In genomic region chr11:120912504-120912903, GRCh38 we compare ENCODE assay signal across 8 cellular contexts.
DNase-seq lines count a peak whose midpoint lies in the region; ATAC-seq and TF ChIP-seq lines count a peak whose summit lies in the region.

No MANE protein-coding gene starts in this region.

- H3K9me3 Mint-ChIP-seq in CD4-positive, alpha-beta T cell, result no peaks in the 10 kb centered on the region
- no peaks in the 10 kb centered on the region for H3K9me3 Mint-ChIP-seq in stimulated activated naive CD8-positive, alpha-beta T cell treated with anti-CD3 and anti-CD28 coated beads, Interleukin-15, amount 100 ng/mL, for 72 hours

- no peaks in the 10 kb centered on the region for H3K4me1 Mint-ChIP-seq in CD4-positive, alpha-beta T cell (ENCODE audit: low read depth)
- H3K4me1 Mint-ChIP-seq in stimulated activated naive CD8-positive, alpha-beta T cell treated with anti-CD3 and anti-CD28 coated beads, Interleukin-15, amount 100 ng/mL, for 72 hours, result no peaks in the 10 kb centered on the region

- H3K27ac Mint-ChIP-seq in CD4-positive, alpha-beta T cell, result no peak overlapping the region
- H3K27ac Mint-ChIP-seq in stimulated activated naive CD8-positive, alpha-beta T cell treated with anti-CD3 and anti-CD28 coated beads, Interleukin-15, amount 100 ng/mL, for 72 hours, result no peak overlapping the region

- H3K27me3 Mint-ChIP-seq in CD4-positive, alpha-beta T cell, result peaks cover 32% of the 10 kb centered on the region
- H3K27me3 Mint-ChIP-seq in stimulated activated naive CD8-positive, alpha-beta T cell treated with anti-CD3 and anti-CD28 coated beads, Interleukin-15, amount 100 ng/mL, for 72 hours, result peaks cover 16% of the 10 kb centered on the region

- H3K9me3 ChIP-seq in CD4-positive, alpha-beta T cell (ENCODE audit: control insufficient read depth, low read length), result no peaks in the 10 kb centered on the region

- peak; percentile 50 for TF ChIP-seq CTCF in fibroblast of the aortic adventitia (IDR thresholded peaks at IDR 0.05; ENCODE audit: insufficient read depth, low read length)
- TF ChIP-seq CTCF in CD4-positive, alpha-beta T cell (IDR thresholded peaks at IDR 0.05), result no peak

- CTCF ChIA-PET in CD4-positive, alpha-beta T cell (lab: Charles Lee), result no interaction called here

- H3K4me3 Mint-ChIP-seq in CD4-positive, alpha-beta T cell, result no peak overlapping the region
- no peak overlapping the region for H3K4me3 Mint-ChIP-seq in stimulated activated naive CD8-positive, alpha-beta T cell treated with anti-CD3 and anti-CD28 coated beads, Interleukin-15, amount 100 ng/mL, for 72 hours

- no peak overlapping the region for H3K4me3 ChIP-seq in fibroblast of the aortic adventitia (ENCODE audit: low read depth, low read length)

- H3K36me3 Mint-ChIP-seq in CD4-positive, alpha-beta T cell (ENCODE audit: low read depth), result no peaks in the 10 kb centered on the region

- POLR2A ChIA-PET in CD4-positive, alpha-beta T cell (lab: Charles Lee), result no interaction called here

- DNase-seq in SKM-1 treated with dmso at 0.1 percent for 144 hours (lab: John Stamatoyannopoulos, UW; ENCODE audit: unreplicated experiment) (peak; percentile 32), SKM-1 (lab: John Stamatoyannopoulos, UW; ENCODE audit: unreplicated experiment) (no peak), NCI-H82 treated with DMSO at 0.1 percent for 48 hours (lab: John Stamatoyannopoulos, UW; ENCODE audit: unreplicated experiment) (peak; percentile 31), fibroblast of the aortic adventitia (ENCODE audit: low read depth) (peak; percentile 62), stromal cell of bone marrow (ENCODE audit: low read depth) (peak; percentile 33), DMS79 (lab: John Stamatoyannopoulos, UW) (no peak)
- DNase-seq in CD4-positive, alpha-beta T cell, result no peak
- no peak for DNase-seq in stimulated activated naive CD8-positive, alpha-beta T cell treated with anti-CD3 and anti-CD28 coated beads, Interleukin-15, amount 100 ng/mL, for 72 hours

- H3K27me3 ChIP-seq in CD4-positive, alpha-beta T cell (ENCODE audit: control insufficient read depth, insufficient read depth, low read length), result no peaks in the 10 kb centered on the region

- no peak overlapping the region for H3K27ac ChIP-seq in CD4-positive, alpha-beta T cell (ENCODE audit: low read depth, low read length)

- intact Hi-C loops in CD4-positive, alpha-beta T cell (cut with DNase I, micrococcal nuclease), result no loop called here

- no peak for ATAC-seq in CD4-positive, alpha-beta T cell (ENCODE audit: poor library complexity)
- no peak for ATAC-seq in stimulated activated naive CD8-positive, alpha-beta T cell treated with anti-CD3 and anti-CD28 coated beads, Interleukin-15, amount 100 ng/mL, for 72 hours

Comparison
In these comparisons a context has a peak if more than half of its experiments do, and no peak if none do; other contexts are left out.
1. DNase-seq: peak in SKM-1 treated with dmso at 0.1 percent for 144 hours (single experiment), NCI-H82 treated with DMSO at 0.1 percent for 48 hours (single experiment), fibroblast of the aortic adventitia (single experiment) and stromal cell of bone marrow (single experiment); none in SKM-1 (single experiment), CD4-positive, alpha-beta T cell (0 of 10), DMS79 (single experiment) and stimulated activated naive CD8-positive, alpha-beta T cell treated with anti-CD3 and anti-CD28 coated beads, Interleukin-15, amount 100 ng/mL, for 72 hours (0 of 2).